ENCODE assay signal across 9 cellular contexts in the genomic region with DNA sequence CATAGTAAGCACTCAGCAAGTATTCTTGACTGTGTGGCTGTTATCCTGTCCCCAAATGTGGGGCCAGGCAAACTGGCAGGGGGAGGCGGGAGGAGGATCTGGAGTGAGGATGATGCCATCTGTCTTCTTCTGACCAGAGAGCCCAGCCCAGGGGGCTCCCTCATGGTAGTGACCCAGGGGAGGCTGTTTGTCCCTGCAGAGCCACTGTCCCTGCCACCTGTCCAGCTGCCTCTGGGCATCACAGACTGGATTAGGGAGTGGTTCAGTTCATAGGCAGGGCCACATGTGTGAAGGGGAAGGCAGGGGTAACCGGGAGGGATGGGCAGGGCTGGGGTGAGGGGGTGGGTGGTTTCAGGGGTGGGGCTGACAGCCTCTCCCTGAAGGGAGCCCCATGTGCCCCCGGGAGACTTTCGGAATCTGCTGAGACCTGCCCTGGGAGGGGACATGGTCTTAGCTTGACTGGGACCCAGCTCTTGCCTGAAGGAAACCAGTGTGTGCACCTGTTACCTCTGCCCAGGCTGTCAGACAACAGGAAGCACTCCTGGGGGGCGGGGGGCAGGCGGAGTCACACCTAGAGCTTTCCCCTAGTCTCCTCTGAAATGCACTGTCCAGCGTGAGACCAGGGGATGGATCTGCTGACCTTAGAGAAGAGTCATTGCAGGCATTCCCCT. TPM values are rescaled to one million over a fixed set of nuclear protein-coding genes. Genes with fewer than 3 reads are reported as not detected.
DNase-seq lines count a peak whose midpoint lies in the region; ATAC-seq and TF ChIP-seq lines count a peak whose summit lies in the region.
"Had no signal": no experiment of that assay in that cellular context is flagged by ENCODE, and none has a peak within 500 bp of the region (broad histone marks: within the 10 kb centered on the region; RNA-seq: fewer than 3 reads in every experiment).

No MANE protein-coding gene starts in this region.

- H3K4me1 Mint-ChIP-seq in activated CD8-positive, alpha-beta T cell treated with anti-CD3 and anti-CD28 coated beads for 36 hours (ENCODE audit: low read depth): peaks cover 6% of the 10 kb centered on the region
- peaks cover 4% of the 10 kb centered on the region for H3K4me1 Mint-ChIP-seq in activated CD8-positive, alpha-beta T cell treated with anti-CD3 and anti-CD28 coated beads, Interleukin-2, amount 10 ng/mL, durations not matched to agents 7 days and 5 days (ENCODE audit: low read depth)
- H3K4me1 Mint-ChIP-seq in glutamatergic neuron (ENCODE audit: low read depth, unreplicated experiment): peaks cover 7% of the 10 kb centered on the region
- H3K4me1 Mint-ChIP-seq: activated naive CD8-positive, alpha-beta T cell treated with anti-CD3 and anti-CD28 coated beads, Interleukin-2, amount 50 U/mL, for 24 hours had no signal

- no peaks in the 10 kb centered on the region for H3K36me3 Mint-ChIP-seq in activated CD8-positive, alpha-beta T cell treated with anti-CD3 and anti-CD28 coated beads for 36 hours (ENCODE audit: low read depth)
- no peaks in the 10 kb centered on the region for H3K36me3 Mint-ChIP-seq in activated CD8-positive, alpha-beta T cell treated with anti-CD3 and anti-CD28 coated beads, Interleukin-2, amount 10 ng/mL, durations not matched to agents 7 days and 5 days (ENCODE audit: low read depth)
- peaks cover 5% of the 10 kb centered on the region for H3K36me3 Mint-ChIP-seq in glutamatergic neuron (ENCODE audit: unreplicated experiment)

- CTCF ChIA-PET in activated CD8-positive, alpha-beta T cell treated with anti-CD3 and anti-CD28 coated beads for 36 hours (lab: Charles Lee): interaction anchor here (0.8 to 1.3 kb wide), 7 partner anchors 9 to 141 kb away, joined by 3 to 5 read pairs (median 3); no protein-coding TSS in a partner anchor
- CTCF ChIA-PET in activated CD8-positive, alpha-beta T cell treated with anti-CD3 and anti-CD28 coated beads, Interleukin-2, amount 10 ng/mL, durations not matched to agents 7 days and 5 days (lab: Charles Lee): interaction anchor here (0.6 to 1.0 kb wide), 5 partner anchors 11 to 225 kb away, joined by 3 to 4 read pairs (median 3); no protein-coding TSS in a partner anchor

- peak overlapping the region; percentile 41; the same call in 1 of the 2 replicates for H3K9ac ChIP-seq in MM.1S (ENCODE audit: low read length)

- ATAC-seq in activated CD8-positive, alpha-beta T cell treated with anti-CD3 and anti-CD28 coated beads for 36 hours: peak; percentile 35
- no peak for ATAC-seq in activated CD8-positive, alpha-beta T cell treated with anti-CD3 and anti-CD28 coated beads, Interleukin-2, amount 10 ng/mL, durations not matched to agents 7 days and 5 days

- H2AFZ ChIP-seq in MM.1S (ENCODE audit: low read length): 0 out of 2 replicates have a peak overlapping the region, but pooled peaks have one; percentile 25

- peaks cover 16% of the 10 kb centered on the region for H3F3A ChIP-seq in MM.1S (ENCODE audit: insufficient read depth, low read length)

- POLR2A ChIA-PET in activated CD8-positive, alpha-beta T cell treated with anti-CD3 and anti-CD28 coated beads for 36 hours (lab: Charles Lee): interaction anchor here (0.8 kb wide), 1 partner anchor 217 kb away, joined by 4 read pairs; no protein-coding TSS in a partner anchor
- POLR2A ChIA-PET in activated CD8-positive, alpha-beta T cell treated with anti-CD3 and anti-CD28 coated beads, Interleukin-2, amount 10 ng/mL, durations not matched to agents 7 days and 5 days (lab: Charles Lee): no interaction called here

- H3K27ac ChIP-seq in MM.1S (ENCODE audit: low read length) (peak overlapping the region; percentile 78), dorsolateral prefrontal cortex (peak overlapping the region in 54 of 59 donors; percentile 3 to 100 (median 74)), temporal lobe (ENCODE audit: low read depth, low read length) (peak overlapping the region; percentile 68), Peyer's patch (no peak overlapping the region)

- no peak overlapping the region for H3K27ac Mint-ChIP-seq in activated CD8-positive, alpha-beta T cell treated with anti-CD3 and anti-CD28 coated beads for 36 hours
- H3K27ac Mint-ChIP-seq in activated CD8-positive, alpha-beta T cell treated with anti-CD3 and anti-CD28 coated beads, Interleukin-2, amount 10 ng/mL, durations not matched to agents 7 days and 5 days: no peak overlapping the region
- H3K27ac Mint-ChIP-seq in glutamatergic neuron (ENCODE audit: unreplicated experiment): no peak overlapping the region
- H3K27ac Mint-ChIP-seq: activated naive CD8-positive, alpha-beta T cell treated with anti-CD3 and anti-CD28 coated beads, Interleukin-2, amount 50 U/mL, for 24 hours had no signal

- peak overlapping the region; percentile 49 for H3K4me3 ChIP-seq in MM.1S (ENCODE audit: low read length)
- H3K4me3 ChIP-seq in dorsolateral prefrontal cortex: peak overlapping the region in 17 of 59 donors; percentile 3 to 56 (median 33)
- H3K4me3 ChIP-seq in Peyer's patch: no peak overlapping the region

- intact Hi-C loops in activated CD8-positive, alpha-beta T cell treated with anti-CD3 and anti-CD28 coated beads for 36 hours (cut with micrococcal nuclease): no loop called here
- intact Hi-C loops in dorsolateral prefrontal cortex (cut with DNase I): loop anchor here (2.0 to 5.0 kb wide), 2 partner anchors 39 to 41 kb away; no protein-coding TSS in a partner anchor

- no peaks in the 10 kb centered on the region for H3K27me3 ChIP-seq in MM.1S (replicated peaks; ENCODE audit: insufficient read depth, low read length)
- H3K27me3 ChIP-seq in dorsolateral prefrontal cortex: no peaks in the 10 kb centered on the region
- H3K27me3 ChIP-seq in Peyer's patch: no peaks in the 10 kb centered on the region

- peak overlapping the region; percentile 97 for H3K4me2 ChIP-seq in MM.1S (ENCODE audit: low read depth, low read length)

- TF ChIP-seq POLR2A in Peyer's patch (IDR thresholded peaks at IDR 0.05): no peak

- no peak for TF ChIP-seq CTCF in activated CD8-positive, alpha-beta T cell treated with anti-CD3 and anti-CD28 coated beads for 36 hours (IDR thresholded peaks at IDR 0.05)
- TF ChIP-seq CTCF in MM.1S (IDR thresholded peaks at IDR 0.05; ENCODE audit: low read length) (no peak), dorsolateral prefrontal cortex (IDR thresholded peaks at IDR 0.05 in 54 of 56, conservative IDR thresholded peaks at IDR 0.05 in 2 of 56; ENCODE audit: low read depth in 1 of 56, partially characterized antibody in 56 of 56) (no peak), Peyer's patch (IDR thresholded peaks at IDR 0.05) (no peak), glutamatergic neuron (IDR thresholded peaks at IDR 0.05; ENCODE audit: partially characterized antibody, unreplicated experiment) (no peak)

- no peaks in the 10 kb centered on the region for H3K27me3 Mint-ChIP-seq in activated CD8-positive, alpha-beta T cell treated with anti-CD3 and anti-CD28 coated beads for 36 hours
- peaks cover 3% of the 10 kb centered on the region for H3K27me3 Mint-ChIP-seq in activated CD8-positive, alpha-beta T cell treated with anti-CD3 and anti-CD28 coated beads, Interleukin-2, amount 10 ng/mL, durations not matched to agents 7 days and 5 days (ENCODE audit: low read depth)
- H3K27me3 Mint-ChIP-seq in glutamatergic neuron (ENCODE audit: unreplicated experiment): peaks cover 6% of the 10 kb centered on the region

- no peaks in the 10 kb centered on the region for H4K20me1 ChIP-seq in MM.1S (ENCODE audit: insufficient read depth, low read length)

- no peak overlapping the region for H3K4me3 Mint-ChIP-seq in activated CD8-positive, alpha-beta T cell treated with anti-CD3 and anti-CD28 coated beads for 36 hours
- no peak overlapping the region for H3K4me3 Mint-ChIP-seq in activated CD8-positive, alpha-beta T cell treated with anti-CD3 and anti-CD28 coated beads, Interleukin-2, amount 10 ng/mL, durations not matched to agents 7 days and 5 days
- H3K4me3 Mint-ChIP-seq in glutamatergic neuron (ENCODE audit: unreplicated experiment): no peak overlapping the region
- H3K4me3 Mint-ChIP-seq: activated naive CD8-positive, alpha-beta T cell treated with anti-CD3 and anti-CD28 coated beads, Interleukin-2, amount 50 U/mL, for 24 hours had no signal

- H3K9me2 ChIP-seq in MM.1S (replicated peaks; ENCODE audit: insufficient read depth, low read length): no peaks in the 10 kb centered on the region

- H3K9me3 Mint-ChIP-seq in activated CD8-positive, alpha-beta T cell treated with anti-CD3 and anti-CD28 coated beads for 36 hours: no peaks in the 10 kb centered on the region
- no peaks in the 10 kb centered on the region for H3K9me3 Mint-ChIP-seq in activated CD8-positive, alpha-beta T cell treated with anti-CD3 and anti-CD28 coated beads, Interleukin-2, amount 10 ng/mL, durations not matched to agents 7 days and 5 days (ENCODE audit: insufficient read depth)
- H3K9me3 Mint-ChIP-seq in glutamatergic neuron (ENCODE audit: unreplicated experiment): peaks cover 6% of the 10 kb centered on the region
- H3K9me3 Mint-ChIP-seq: activated naive CD8-positive, alpha-beta T cell treated with anti-CD3 and anti-CD28 coated beads, Interleukin-2, amount 50 U/mL, for 24 hours had no signal

- H3K36me3 ChIP-seq in MM.1S (replicated peaks; ENCODE audit: insufficient read depth, low read length) (no peaks in the 10 kb centered on the region), Peyer's patch (no peaks in the 10 kb centered on the region)

- H3K9me3 ChIP-seq in MM.1S (replicated peaks; ENCODE audit: insufficient read depth, low read length) (no peaks in the 10 kb centered on the region), Peyer's patch (no peaks in the 10 kb centered on the region)

- DNase-seq in activated CD8-positive, alpha-beta T cell treated with anti-CD3 and anti-CD28 coated beads for 36 hours: peak; percentile 33
- DNase-seq in activated CD8-positive, alpha-beta T cell treated with anti-CD3 and anti-CD28 coated beads, Interleukin-2, amount 10 ng/mL, durations not matched to agents 7 days and 5 days: no peak
- DNase-seq in MM.1S: peak; percentile 92
- DNase-seq in dorsolateral prefrontal cortex: no peak
- DNase-seq in Peyer's patch: no peak
- DNase-seq in glutamatergic neuron: no peak
- DNase-seq in NCI-H2081 treated with DMSO at 0.1 percent for 48 hours (lab: John Stamatoyannopoulos, UW): no peak

- peaks cover 36% of the 10 kb centered on the region for H3K4me1 ChIP-seq in MM.1S (ENCODE audit: low read length)
- no peaks in the 10 kb centered on the region for H3K4me1 ChIP-seq in Peyer's patch

- H3K79me2 ChIP-seq in MM.1S (ENCODE audit: low read length): peaks cover 88% of the 10 kb centered on the region

RNA-seq across cellular contexts. Expression of a gene that starts 15.2 kb away (rescaled TPM):
- total RNA-seq in activated CD8-positive, alpha-beta T cell treated with anti-CD3 and anti-CD28 coated beads for 36 hours: under 1 TPM; 0.40 to 0.47 TPM
- under 1 TPM; 0.24 to 0.47 TPM for total RNA-seq in activated CD8-positive, alpha-beta T cell treated with anti-CD3 and anti-CD28 coated beads, Interleukin-2, amount 10 ng/mL, durations not matched to agents 7 days and 5 days
- 100 to 1,000 TPM in 109 of 120 experiments, 10 to 100 TPM in 11; 93.2 to 496 (median 159) TPM for total RNA-seq in dorsolateral prefrontal cortex
- 82.4 TPM for total RNA-seq in temporal lobe
- total RNA-seq in Peyer's patch: 10 to 100 TPM in 2 of 4 donors, 1 to 10 TPM in 1, under 1 TPM in 1; 0.88 to 36.3 (median 8.9) TPM
- 23.6 TPM for total RNA-seq in glutamatergic neuron (ENCODE audit: unreplicated experiment)

Comparison
In these comparisons a context has a peak if more than half of its experiments do, and no peak if none do; other contexts are left out.
1. DNase-seq: peak in activated CD8-positive, alpha-beta T cell treated with anti-CD3 and anti-CD28 coated beads for 36 hours (single experiment) and MM.1S (single experiment); none in activated CD8-positive, alpha-beta T cell treated with anti-CD3 and anti-CD28 coated beads, Interleukin-2, amount 10 ng/mL, durations not matched to agents 7 days and 5 days (single experiment), dorsolateral prefrontal cortex (0 of 10), Peyer's patch (0 of 3), glutamatergic neuron (single experiment) and NCI-H2081 treated with DMSO at 0.1 percent for 48 hours (single experiment).
2. H3K27ac ChIP-seq: peak in MM.1S (single experiment), dorsolateral prefrontal cortex (54 of 59) and temporal lobe (single experiment); none in Peyer's patch (0 of 4).